In genomic region chrY:8479141-8479540, GRCh38 we compare ENCODE assay signal across 30 cellular contexts.
"Had no signal": no experiment of that assay in that cellular context is flagged by ENCODE, and none has a peak within 500 bp of the region (broad histone marks: within the 10 kb centered on the region; RNA-seq: fewer than 3 reads in every experiment).

No MANE protein-coding gene starts in this region.

- DNase-seq: activated effector memory CD4-positive, alpha-beta T cell treated with anti-CD3 and anti-CD28 coated beads, Interleukin-2, amount 50 U/mL, for 16 hours; activated effector memory CD4-positive, alpha-beta T cell treated with Interleukin-2 at 50 U/mL for 16 hours; activated gamma-delta T cell; activated gamma-delta T cell treated with Interleukin-2 at 50 U/mL for 16 hours; activated naive CD4-positive, alpha-beta T cell; activated naive CD4-positive, alpha-beta T cell treated with anti-CD3 and anti-CD28 coated beads for 36 hours; activated naive CD4-positive, alpha-beta T cell treated with anti-CD3 and anti-CD28 coated beads, Interleukin-2, amount 10 ng/mL, durations not matched to agents 7 days and 5 days; activated naive CD4-positive, alpha-beta T cell treated with anti-CD3 and anti-CD28 coated beads, Interleukin-2, amount 50 U/mL, for 16 hours; activated naive CD4-positive, alpha-beta T cell treated with Interleukin-2 at 50 U/mL for 16 hours; activated naive CD8-positive, alpha-beta T cell treated with anti-CD3 and anti-CD28 coated beads for 36 hours; activated naive CD8-positive, alpha-beta T cell treated with anti-CD3 and anti-CD28 coated beads, Interleukin-2, amount 10 ng/mL, durations not matched to agents 7 days and 5 days; activated naive CD8-positive, alpha-beta T cell treated with anti-CD3 and anti-CD28 coated beads, Interleukin-2, amount 50 U/mL, for 24 hours; activated T-cell treated with anti-CD3 and anti-CD28 coated beads, Interleukin-2, amount 50 U/mL, for 4 hours; activated T-cell treated with anti-CD3 and anti-CD28 coated beads, Interleukin-2, amount 50 U/mL, for 48 hours; activated T-cell treated with anti-CD3 and anti-CD28 coated beads, Interleukin-2, amount 50 U/mL, for 72 hours; adrenal gland; amniotic stem cell; amygdala; anterior cingulate cortex; aorta; body of pancreas; brain microvascular endothelial cell; caudate nucleus; central memory CD4-positive, alpha-beta T cell; cerebellar nuclear complex had no signal

- H3K27ac ChIP-seq: adrenal gland, ascending aorta, body of pancreas, brain microvascular endothelial cell, breast epithelium, cardiac muscle cell had no signal

- H3K27me3 ChIP-seq: adrenal gland, ascending aorta, body of pancreas, brain microvascular endothelial cell, breast epithelium, cardiac muscle cell had no signal

- H3K36me3 ChIP-seq: adrenal gland, ascending aorta, brain microvascular endothelial cell, breast epithelium, cardiac muscle cell had no signal

- H3K4me1 ChIP-seq: adrenal gland, ascending aorta, body of pancreas, breast epithelium had no signal

- H3K4me3 ChIP-seq: adrenal gland, ascending aorta, body of pancreas, breast epithelium, cardiac muscle cell had no signal

- ATAC-seq: activated naive CD4-positive, alpha-beta T cell treated with anti-CD3 and anti-CD28 coated beads, Interleukin-2, amount 50 U/mL, for 72 hours; activated naive CD8-positive, alpha-beta T cell treated with anti-CD3 and anti-CD28 coated beads, Interleukin-2, amount 50 U/mL, for 24 hours; activated T-cell treated with anti-CD3 and anti-CD28 coated beads, Interleukin-2, amount 50 U/mL, for 4 hours; activated T-cell treated with anti-CD3 and anti-CD28 coated beads, Interleukin-2, amount 50 U/mL, for 72 hours; activated T-helper 17 cell treated with anti-CD3 and anti-CD28 coated beads, Interleukin-2, amount 50 U/mL, for 72 hours; body of pancreas had no signal

- H3K9me3 ChIP-seq: adrenal gland, ascending aorta, body of pancreas, breast epithelium had no signal
